In genomic region chr3:73503781-73504180, GRCh38 we compare ENCODE assay signal across 1 cellular context.
TF ChIP-seq lines count a peak whose summit lies in the region.

No MANE protein-coding gene starts in this region.

TF ChIP-seq in IMR-90, 13 proteins besides CTCF, POLR2A, EP300 and RAD21:
- TF ChIP-seq RFX5 (IDR thresholded peaks at IDR 0.05; ENCODE audit: low read depth, low read length) (no peak), FOS (IDR thresholded peaks at IDR 0.05; ENCODE audit: low read depth, low read length) (no peak), RCOR1 (IDR thresholded peaks at IDR 0.05; ENCODE audit: insufficient replicate concordance, low read length) (no peak), SMC3 (IDR thresholded peaks at IDR 0.05; ENCODE audit: low read depth, low read length) (no peak), MAZ (IDR thresholded peaks at IDR 0.05; ENCODE audit: borderline replicate concordance, low read depth, low read length) (no peak), CEBPB (IDR thresholded peaks at IDR 0.05; ENCODE audit: low read depth, low read length) (no peak), MAFK (IDR thresholded peaks at IDR 0.05; ENCODE audit: low read depth, low read length) (no peak), ELK1 (IDR thresholded peaks at IDR 0.05; ENCODE audit: borderline replicate concordance, low read depth, low read length) (no peak), CHD1 (IDR thresholded peaks at IDR 0.05; ENCODE audit: low read depth, low read length) (no peak), BHLHE40 (IDR thresholded peaks at IDR 0.05; ENCODE audit: low read depth, low read length) (no peak), MXI1 (IDR thresholded peaks at IDR 0.05; ENCODE audit: borderline replicate concordance, low read depth, low read length) (no peak), NFE2L2 (IDR thresholded peaks at IDR 0.05; ENCODE audit: low read depth, low read length) (no peak)
- TF ChIP-seq, protein P1, sequence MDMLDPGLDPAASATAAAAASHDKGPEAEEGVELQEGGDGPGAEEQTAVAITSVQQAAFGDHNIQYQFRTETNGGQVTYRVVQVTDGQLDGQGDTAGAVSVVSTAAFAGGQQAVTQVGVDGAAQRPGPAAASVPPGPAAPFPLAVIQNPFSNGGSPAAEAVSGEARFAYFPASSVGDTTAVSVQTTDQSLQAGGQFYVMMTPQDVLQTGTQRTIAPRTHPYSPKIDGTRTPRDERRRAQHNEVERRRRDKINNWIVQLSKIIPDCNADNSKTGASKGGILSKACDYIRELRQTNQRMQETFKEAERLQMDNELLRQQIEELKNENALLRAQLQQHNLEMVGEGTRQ (IDR thresholded peaks at IDR 0.05; ENCODE audit: low read depth, low read length) = no peak
